In genomic region chr6:110560239-110561015, GRCh38 we compare ENCODE assay signal across 16 cellular contexts.
A peak's percentile ranks its signal among the peaks of the same experiment; 100 is the strongest.
DNase-seq lines count a peak whose midpoint lies in the region; ATAC-seq and TF ChIP-seq lines count a peak whose summit lies in the region.
"Had no signal": no experiment of that assay in that cellular context is flagged by ENCODE, and none has a peak within 500 bp of the region (broad histone marks: within the 10 kb centered on the region; RNA-seq: fewer than 3 reads in every experiment).

No MANE protein-coding gene starts in this region.

- H3K4me3 Mint-ChIP-seq in CD4-positive, alpha-beta T cell: peak overlapping the region; percentile 38
- H3K4me3 Mint-ChIP-seq in activated T-helper 1 cell treated with anti-CD3 and anti-CD28 coated beads, Interleukin-12 subunit alpha, Interleukin-12 subunit beta, Interleukin-2, Interleukin-4 antibody, amounts not matched to agents 30 ng/mL and 10 ng/mL and 1 ng/mL, durations not matched to agents 14 hours and 24 hours and 36 hours: peak overlapping the region; percentile 53
- no peak overlapping the region for H3K4me3 Mint-ChIP-seq in osteocyte (ENCODE audit: unreplicated experiment)
- H3K4me3 Mint-ChIP-seq: GM23338 had no signal

- H3K4me1 ChIP-seq in spleen (peaks cover 0 to 22% (median 8%) of the 10 kb centered on the region in 6 donors), vagina (no peaks in the 10 kb centered on the region)

- H3K4me1 Mint-ChIP-seq in CD4-positive, alpha-beta T cell (ENCODE audit: low read depth): peaks cover 40% of the 10 kb centered on the region
- H3K4me1 Mint-ChIP-seq in activated T-helper 1 cell treated with anti-CD3 and anti-CD28 coated beads, Interleukin-12 subunit alpha, Interleukin-12 subunit beta, Interleukin-2, Interleukin-4 antibody, amounts not matched to agents 30 ng/mL and 10 ng/mL and 1 ng/mL, durations not matched to agents 14 hours and 24 hours and 36 hours (ENCODE audit: low read depth): peaks cover 25% of the 10 kb centered on the region
- H3K4me1 Mint-ChIP-seq in osteocyte (ENCODE audit: unreplicated experiment): no peaks in the 10 kb centered on the region

- H3K4me3 ChIP-seq in GM12864 (ENCODE audit: low read depth, low read length) (no peak overlapping the region), spleen (no peak overlapping the region), vagina (no peak overlapping the region)
- H3K4me3 ChIP-seq: GM23338 had no signal

- intact Hi-C loops in CD4-positive, alpha-beta T cell (cut with DNase I, micrococcal nuclease): no loop called here
- intact Hi-C loops in activated T-helper 1 cell treated with anti-CD3 and anti-CD28 coated beads, Interleukin-12 subunit alpha, Interleukin-12 subunit beta, Interleukin-2, Interleukin-4 antibody, amounts not matched to agents 30 ng/mL and 10 ng/mL and 1 ng/mL, durations not matched to agents 14 hours and 24 hours and 36 hours (cut with micrococcal nuclease): no loop called here
- intact Hi-C loops in spleen (cut with DNase I; ENCODE audit: low total_unique reads) (no loop called here), vagina (cut with DNase I) (no loop called here)

- H3K9me3 Mint-ChIP-seq in CD4-positive, alpha-beta T cell: no peaks in the 10 kb centered on the region
- H3K9me3 Mint-ChIP-seq in activated T-helper 1 cell treated with anti-CD3 and anti-CD28 coated beads, Interleukin-12 subunit alpha, Interleukin-12 subunit beta, Interleukin-2, Interleukin-4 antibody, amounts not matched to agents 30 ng/mL and 10 ng/mL and 1 ng/mL, durations not matched to agents 14 hours and 24 hours and 36 hours: peaks cover 10% of the 10 kb centered on the region
- no peaks in the 10 kb centered on the region for H3K9me3 Mint-ChIP-seq in osteocyte (ENCODE audit: unreplicated experiment)
- H3K9me3 Mint-ChIP-seq: GM23338 had no signal

- POLR2A ChIA-PET in CD4-positive, alpha-beta T cell (lab: Charles Lee): interaction anchor here (0.7 to 2.1 kb wide), 7 partner anchors 9 to 398 kb away, joined by 3 to 6 read pairs (median 3); partner anchors contain the start of genes AMD1 and GTF3C6

- WGBS in spleen, 5 donors: 20 to 28% (median 22%) methylated on average over 6 of the region's 6 CpGs

- H3K27me3 ChIP-seq in CD4-positive, alpha-beta T cell (ENCODE audit: control insufficient read depth, insufficient read depth, low read length): no peaks in the 10 kb centered on the region
- H3K27me3 ChIP-seq in spleen (replicated peaks in 1 of 7) (no peaks in the 10 kb centered on the region), vagina (no peaks in the 10 kb centered on the region)

- H3K27ac ChIP-seq in CD4-positive, alpha-beta T cell (ENCODE audit: low read depth, low read length): no peak overlapping the region
- H3K27ac ChIP-seq in spleen (peak overlapping the region in 4 of 8 donors; percentile 30 to 72 (median 41)), vagina (no peak overlapping the region)
- H3K27ac ChIP-seq: C4-2B, HL-60 had no signal

- H3K36me3 ChIP-seq in spleen (no peaks in the 10 kb centered on the region), vagina (no peaks in the 10 kb centered on the region)

- DNase-seq in CD4-positive, alpha-beta T cell: no peak
- DNase-seq in GM12864 (ENCODE audit: low read depth) (peak; percentile 4), KG1 (lab: John Stamatoyannopoulos, UW) (peak; percentile 11), GM20000 (ENCODE audit: low spot score) (no peak), spleen (no peak), osteocyte (ENCODE audit: extremely low spot score, unreplicated experiment) (no peak), vagina (ENCODE audit: extremely low spot score in 2 of 2) (no peak)
- DNase-seq in activated T-helper 1 cell treated with anti-CD3 and anti-CD28 coated beads, Interleukin-12 subunit alpha, Interleukin-12 subunit beta, Interleukin-2, Interleukin-4 antibody, amounts not matched to agents 30 ng/mL and 10 ng/mL and 1 ng/mL, durations not matched to agents 14 hours and 24 hours and 36 hours (ENCODE audit: low spot score): no peak
- DNase-seq: activated CD4-positive, alpha-beta T cell treated with anti-CD3 and anti-CD28 coated beads, Interleukin-2, amount 50 U/mL, for 4 hours; hippocampal formation; NCI-H345; OCI-M1; substantia nigra had no signal

- no peaks in the 10 kb centered on the region for H3K9me3 ChIP-seq in CD4-positive, alpha-beta T cell (ENCODE audit: control insufficient read depth, low read length)
- H3K9me3 ChIP-seq in spleen (peaks cover 0 to 5% (median 0%) of the 10 kb centered on the region in 8 donors), vagina (no peaks in the 10 kb centered on the region)

- no peak for TF ChIP-seq POLR2A in spleen (IDR thresholded peaks at IDR 0.05)
- TF ChIP-seq POLR2A in vagina (IDR thresholded peaks at IDR 0.05): no peak

- peak overlapping the region; percentile 83 for H3K27ac Mint-ChIP-seq in CD4-positive, alpha-beta T cell
- peak overlapping the region; percentile 35 for H3K27ac Mint-ChIP-seq in activated T-helper 1 cell treated with anti-CD3 and anti-CD28 coated beads, Interleukin-12 subunit alpha, Interleukin-12 subunit beta, Interleukin-2, Interleukin-4 antibody, amounts not matched to agents 30 ng/mL and 10 ng/mL and 1 ng/mL, durations not matched to agents 14 hours and 24 hours and 36 hours
- no peak overlapping the region for H3K27ac Mint-ChIP-seq in osteocyte (ENCODE audit: unreplicated experiment)
- H3K27ac Mint-ChIP-seq: GM23338 had no signal

- H3K36me3 Mint-ChIP-seq in CD4-positive, alpha-beta T cell (ENCODE audit: low read depth): no peaks in the 10 kb centered on the region
- H3K36me3 Mint-ChIP-seq in activated T-helper 1 cell treated with anti-CD3 and anti-CD28 coated beads, Interleukin-12 subunit alpha, Interleukin-12 subunit beta, Interleukin-2, Interleukin-4 antibody, amounts not matched to agents 30 ng/mL and 10 ng/mL and 1 ng/mL, durations not matched to agents 14 hours and 24 hours and 36 hours (ENCODE audit: low read depth): peaks cover 4% of the 10 kb centered on the region
- no peaks in the 10 kb centered on the region for H3K36me3 Mint-ChIP-seq in osteocyte (ENCODE audit: unreplicated experiment)

- TF ChIP-seq CTCF in CD4-positive, alpha-beta T cell (IDR thresholded peaks at IDR 0.05): no peak
- TF ChIP-seq CTCF in GM12864 (IDR thresholded peaks at IDR 0.05; ENCODE audit: low read depth, low read length, missing control alignments) (no peak), GM20000 (IDR thresholded peaks at IDR 0.05; ENCODE audit: extremely low read depth, missing control alignments) (no peak), spleen (IDR thresholded peaks at IDR 0.05 in 8 of 11, conservative IDR thresholded peaks at IDR 0.05 in 3 of 11) (no peak), osteocyte (IDR thresholded peaks at IDR 0.05) (no peak), vagina (IDR thresholded peaks at IDR 0.05) (no peak)

- ATAC-seq in CD4-positive, alpha-beta T cell (ENCODE audit: poor library complexity): peak; percentile 58
- ATAC-seq: GM23338 had no signal

- no peaks in the 10 kb centered on the region for H3K27me3 Mint-ChIP-seq in CD4-positive, alpha-beta T cell
- H3K27me3 Mint-ChIP-seq in activated T-helper 1 cell treated with anti-CD3 and anti-CD28 coated beads, Interleukin-12 subunit alpha, Interleukin-12 subunit beta, Interleukin-2, Interleukin-4 antibody, amounts not matched to agents 30 ng/mL and 10 ng/mL and 1 ng/mL, durations not matched to agents 14 hours and 24 hours and 36 hours (ENCODE audit: insufficient read depth): no peaks in the 10 kb centered on the region
- peaks cover 14% of the 10 kb centered on the region for H3K27me3 Mint-ChIP-seq in osteocyte (ENCODE audit: unreplicated experiment)

- CTCF ChIA-PET in CD4-positive, alpha-beta T cell (lab: Charles Lee): no interaction called here

Comparison
In these comparisons a context has a peak if more than half of its experiments do, and no peak if none do; other contexts are left out.
1. DNase-seq: peak in GM12864 (single experiment) and KG1 (single experiment); none in CD4-positive, alpha-beta T cell (0 of 10), activated T-helper 1 cell treated with anti-CD3 and anti-CD28 coated beads, Interleukin-12 subunit alpha, Interleukin-12 subunit beta, Interleukin-2, Interleukin-4 antibody, amounts not matched to agents 30 ng/mL and 10 ng/mL and 1 ng/mL, durations not matched to agents 14 hours and 24 hours and 36 hours (single experiment), GM20000 (single experiment), spleen (single experiment), osteocyte (single experiment) and vagina (0 of 2).